In genomic region chr19:12676928-12677327, GRCh38 we compare ENCODE assay signal across 1 cellular context.
TF ChIP-seq lines count a peak whose summit lies in the region.

No MANE protein-coding gene starts in this region.

TF ChIP-seq in GM12878, 131 proteins besides CTCF, POLR2A, EP300 and RAD21:
- TF ChIP-seq GABPA (IDR thresholded peaks at IDR 0.05; ENCODE audit: low read depth) = no peak
- TF ChIP-seq SMAD1 (IDR thresholded peaks at IDR 0.05; ENCODE audit: low read depth, partially characterized antibody) = no peak
- TF ChIP-seq HDGF (IDR thresholded peaks at IDR 0.05) = no peak
- TF ChIP-seq IRF3 (IDR thresholded peaks at IDR 0.05) = no peak
- TF ChIP-seq ATF7 (IDR thresholded peaks at IDR 0.05; ENCODE audit: low read depth) = no peak
- TF ChIP-seq RUNX3 (IDR thresholded peaks at IDR 0.05; ENCODE audit: low read length) = no peak
- TF ChIP-seq HDAC2 (IDR thresholded peaks at IDR 0.05) = no peak
